Comparison of ENCODE assay signal across 8 cellular contexts in the genomic region with DNA sequence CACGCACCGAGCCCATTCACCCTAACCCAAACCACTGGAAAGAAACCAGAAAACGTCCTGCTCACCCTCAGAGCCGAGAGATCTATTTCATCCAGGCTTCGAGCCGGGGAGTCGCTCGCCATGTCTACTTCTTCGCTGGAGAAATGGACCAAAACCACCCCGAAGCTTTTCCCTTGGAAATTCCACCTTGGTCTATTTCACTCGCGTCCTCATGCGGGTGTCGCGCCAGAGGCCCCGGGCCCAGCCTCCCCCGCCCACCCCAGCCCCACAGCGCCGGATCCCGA. TPM values are rescaled to one million over a fixed set of nuclear protein-coding genes. Genes with fewer than 3 reads are reported as not detected.
A peak's percentile ranks its signal among the peaks of the same experiment; 100 is the strongest.
DNase-seq lines count a peak whose midpoint lies in the region; ATAC-seq, FAIRE-seq and TF ChIP-seq lines count a peak whose summit lies in the region.

No MANE protein-coding gene starts in this region.

- POLR2A ChIA-PET in activated CD8-positive, alpha-beta T cell treated with anti-CD3 and anti-CD28 coated beads for 36 hours (lab: Charles Lee) = interaction anchor here (0.6 to 2.9 kb wide), 7 partner anchors 12 to 270 kb away, joined by 3 to 14 read pairs (median 3); no protein-coding TSS in a partner anchor

- intact Hi-C loops in activated CD8-positive, alpha-beta T cell treated with anti-CD3 and anti-CD28 coated beads for 36 hours (cut with micrococcal nuclease) = loop anchor here (5.0 to 10.0 kb wide), 3 partner anchors 102 to 295 kb away; no protein-coding TSS in a partner anchor
- intact Hi-C loops in right cardiac atrium (cut with DNase I) = loop anchor here in 2 of 4 donors (10.0 kb wide), 4 partner anchors 95 to 275 kb away; no protein-coding TSS in a partner anchor

- peaks cover 40% of the 10 kb centered on the region for H3K4me1 Mint-ChIP-seq in activated CD8-positive, alpha-beta T cell treated with anti-CD3 and anti-CD28 coated beads for 36 hours (ENCODE audit: low read depth)

- peak overlapping the region; percentile 79 for H3K27ac Mint-ChIP-seq in activated CD8-positive, alpha-beta T cell treated with anti-CD3 and anti-CD28 coated beads for 36 hours

- peak overlapping the region; percentile 95 for H3K4me3 Mint-ChIP-seq in activated CD8-positive, alpha-beta T cell treated with anti-CD3 and anti-CD28 coated beads for 36 hours

- DNase-seq in H7 = no peak
- DNase-seq in activated CD8-positive, alpha-beta T cell treated with anti-CD3 and anti-CD28 coated beads for 36 hours = no peak
- no peak for DNase-seq in right cardiac atrium
- no peak for DNase-seq in small intestine
- DNase-seq in CD1c-positive myeloid dendritic cell (ENCODE audit: extremely low spot score) = no peak
- no peak for DNase-seq in NCI-H748 treated with DMSO at 0.1 percent for 48 hours (lab: John Stamatoyannopoulos, UW)
- no peak for DNase-seq in HuH-7 (ENCODE audit: low spot score)

- H3K4me1 ChIP-seq in right cardiac atrium (ENCODE audit: control insufficient read depth, insufficient read depth, low read length) = peaks cover 3% of the 10 kb centered on the region
- H3K4me1 ChIP-seq in small intestine (ENCODE audit: control insufficient read depth in 2 of 2, insufficient read depth in 1 of 2, low read depth in 1 of 2, low read length in 1 of 2) = peaks cover 6% of the 10 kb centered on the region in 2 donors

- H3K36me3 ChIP-seq in H7 (replicated peaks; ENCODE audit: control insufficient read depth, insufficient read depth, low read length) = no peaks in the 10 kb centered on the region
- H3K36me3 ChIP-seq in small intestine (ENCODE audit: control insufficient read depth in 2 of 2, insufficient read depth in 2 of 2, low read length in 2 of 2) = no peaks in the 10 kb centered on the region

- H3K27me3 ChIP-seq in H7 (ENCODE audit: control insufficient read depth, insufficient read depth, low read length) (peaks cover 15% of the 10 kb centered on the region; the same call in 1 of the 2 replicates), right cardiac atrium (ENCODE audit: control insufficient read depth, insufficient read depth) (no peaks in the 10 kb centered on the region), small intestine (ENCODE audit: control insufficient read depth in 2 of 2, insufficient read depth in 2 of 2, low read length in 2 of 2) (no peaks in the 10 kb centered on the region)

- WGBS in right cardiac atrium = under 1% methylated on average over 20 of the region's 20 CpGs
- 0% methylated on average over 20 of the region's 20 CpGs for WGBS in small intestine, 3 donors

- no peak for FAIRE-seq in small intestine (lab: Jason Lieb, UNC)

- TF ChIP-seq CTCF in 22Rv1 (IDR thresholded peaks at IDR 0.05) = no peak
- no peak for TF ChIP-seq CTCF in activated CD8-positive, alpha-beta T cell treated with anti-CD3 and anti-CD28 coated beads for 36 hours (IDR thresholded peaks at IDR 0.05)

- no peak for ATAC-seq in activated CD8-positive, alpha-beta T cell treated with anti-CD3 and anti-CD28 coated beads for 36 hours
- ATAC-seq in right cardiac atrium = peak in 1 of 2 donors; percentile 3

- CTCF ChIA-PET in activated CD8-positive, alpha-beta T cell treated with anti-CD3 and anti-CD28 coated beads for 36 hours (lab: Charles Lee) = interaction anchor here (1.0 to 3.1 kb wide), 8 partner anchors 9 to 300 kb away, joined by 3 to 22 read pairs (median 4); no protein-coding TSS in a partner anchor

- H3K27ac ChIP-seq in 22Rv1 (peak overlapping the region; percentile 48), right cardiac atrium (ENCODE audit: low read length) (peak overlapping the region; percentile 9), small intestine (ENCODE audit: low read depth in 1 of 2, low read length in 1 of 2) (peak overlapping the region; percentile 38 to 84)

- H3K9me3 ChIP-seq in right cardiac atrium (ENCODE audit: control insufficient read depth, low read length) (no peaks in the 10 kb centered on the region), small intestine (ENCODE audit: control insufficient read depth, low read depth) (no peaks in the 10 kb centered on the region)

- H3K9me3 Mint-ChIP-seq in activated CD8-positive, alpha-beta T cell treated with anti-CD3 and anti-CD28 coated beads for 36 hours = no peaks in the 10 kb centered on the region

- no peaks in the 10 kb centered on the region for H3K36me3 Mint-ChIP-seq in activated CD8-positive, alpha-beta T cell treated with anti-CD3 and anti-CD28 coated beads for 36 hours (ENCODE audit: low read depth)

- H3K4me3 ChIP-seq in H7 (ENCODE audit: insufficient read depth, low read depth, low read length) (peak overlapping the region; percentile 76), right cardiac atrium (ENCODE audit: low read length) (peak overlapping the region; percentile 70), small intestine (ENCODE audit: low read depth in 1 of 2, low read length in 2 of 2) (peak overlapping the region; percentile 87 to 89)

- H3K27me3 Mint-ChIP-seq in activated CD8-positive, alpha-beta T cell treated with anti-CD3 and anti-CD28 coated beads for 36 hours = no peaks in the 10 kb centered on the region

RNA-seq across cellular contexts. Expression of a gene that starts 0.3 kb away (rescaled TPM):
- total RNA-seq in H7 (2014; rRNA removed; shearing (Covaris generic)) = 16.4 and 20.7 TPM in 2 replicates
- total RNA-seq in activated CD8-positive, alpha-beta T cell treated with anti-CD3 and anti-CD28 coated beads for 36 hours = 10 to 100 TPM; 25.1 to 28.8 TPM
- total RNA-seq in right cardiac atrium = 10 to 100 TPM; 17.1 to 27.4 (median 22.8) TPM
- polyA plus RNA-seq in right cardiac atrium (8.1 TPM), small intestine (10 to 100 TPM; 14.9 to 38.7 (median 24.9) TPM)

Comparison
In these comparisons a context has a peak if more than half of its experiments do, and no peak if none do; other contexts are left out.
1. H3K27ac ChIP-seq: peak in every context shown above with its lines; median percentile 61 in small intestine; 48 in 22Rv1; 9 in right cardiac atrium.